35 cellular contexts compared by ENCODE assay signal in the genomic region with DNA sequence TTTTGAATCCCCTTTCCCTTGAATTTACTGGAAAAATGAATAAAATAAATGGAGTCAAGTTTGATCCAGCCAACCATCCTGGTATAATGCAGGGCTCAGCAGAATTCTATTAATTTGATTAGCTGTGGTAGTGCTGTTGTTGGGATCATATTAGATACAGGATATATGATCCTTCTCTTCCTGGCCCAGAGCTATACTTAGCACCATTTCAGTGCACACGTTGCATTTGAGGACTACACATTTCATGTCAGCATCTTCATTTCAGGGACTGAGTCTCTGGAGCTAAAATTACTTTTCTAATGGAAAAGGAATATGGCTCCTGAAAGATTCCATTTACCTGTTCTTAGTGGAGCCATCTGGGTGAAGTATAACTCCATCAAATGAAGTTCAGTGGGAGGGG.
"Had no signal": no experiment of that assay in that cellular context is flagged by ENCODE, and none has a peak within 500 bp of the region (broad histone marks: within the 10 kb centered on the region; RNA-seq: fewer than 3 reads in every experiment).

No MANE protein-coding gene starts in this region.

- H3K27me3 ChIP-seq: MG63 had no signal

- DNase-seq: Karpas-422, Kasumi-1, KBM-7, KG1, MG63, MM.1S, MV-4-11, NCI-H1048, NCI-H1092, NCI-H1092 treated with DMSO at 0.1 percent for 48 hours, NCI-H1105, NCI-H1105 treated with DMSO at 0.1 percent for 48 hours, NCI-H1417, NCI-H1417 treated with DMSO at 0.1 percent for 48 hours, NCI-H1436, NCI-H1436 treated with DMSO at 0.1 percent for 48 hours, NCI-H146, NCI-H1694, NCI-H1694 treated with DMSO at 0.1 percent for 48 hours, NCI-H187, NCI-H187 treated with DMSO at 0.1 percent for 48 hours, NCI-H1930, NCI-H2029, NCI-H2029 treated with DMSO at 0.1 percent for 48 hours, NCI-H2081, NCI-H2081 treated with DMSO at 0.1 percent for 48 hours, NCI-H2107, NCI-H2171, NCI-H2171 treated with DMSO at 0.1 percent for 48 hours, NCI-H2227 treated with DMSO at 0.1 percent for 48 hours, NCI-H226, NCI-H345, NCI-H446, NCI-H446 treated with DMSO at 0.1 percent for 48 hours had no signal

- H3K9me3 ChIP-seq: MG63 had no signal

- H3K27ac ChIP-seq: KMS-11 had no signal

- H3K4me3 ChIP-seq: MG63 had no signal

- H3K9ac ChIP-seq: KMS-11 had no signal

- H3K4me2 ChIP-seq: KMS-11 had no signal
